20 cellular contexts compared by ENCODE assay signal in genomic region chr6:160132776-160133338, GRCh38. TPM values are rescaled to one million over a fixed set of nuclear protein-coding genes. Genes with fewer than 3 reads are reported as not detected.
A peak's percentile ranks its signal among the peaks of the same experiment; 100 is the strongest.
DNase-seq lines count a peak whose midpoint lies in the region; FAIRE-seq and TF ChIP-seq lines count a peak whose summit lies in the region.
"Had no signal": no experiment of that assay in that cellular context is flagged by ENCODE, and none has a peak within 500 bp of the region (broad histone marks: within the 10 kb centered on the region; RNA-seq: fewer than 3 reads in every experiment).

No MANE protein-coding gene starts in this region.

- no peak overlapping the region for H3K14ac ChIP-seq in H1 (ENCODE audit: insufficient read length)

- H3K4me3 ChIP-seq in H1 (ENCODE audit: extremely low read depth in 1 of 4, insufficient read depth in 2 of 4, low read depth in 3 of 4, low read length in 4 of 4) (0 out of 8 replicates have a peak overlapping the region, but pooled peaks of 1 of the 4 experiments have one; percentile 8), osteoblast (ENCODE audit: insufficient read depth, low read length) (no peak overlapping the region)
- H3K4me3 ChIP-seq: ovary, skin epidermis, vagina had no signal

- H3K23me2 ChIP-seq in H1 (ENCODE audit: low read depth, low read length), result no peaks in the 10 kb centered on the region

- no peak overlapping the region; the same call in none of the 2 replicates for H3K18ac ChIP-seq in H1 (ENCODE audit: extremely low read depth, low read length)

- intact Hi-C loops in activated CD4-positive, alpha-beta T cell treated with anti-CD3 and anti-CD28 coated beads, Interleukin-2, amount 10 ng/mL, durations not matched to agents 24 days and 14 days (cut with micrococcal nuclease), result no loop called here

- H3K27ac ChIP-seq in H1 (ENCODE audit: low read depth, low read length), result no peak overlapping the region
- peak overlapping the region; percentile 15 for H3K27ac ChIP-seq in osteoblast (ENCODE audit: low read depth, low read length)
- H3K27ac ChIP-seq: skin epidermis, vagina had no signal

- 0 out of 2 replicates have a peak overlapping the region, but pooled peaks have one; percentile 21 for H2BK20ac ChIP-seq in H1 (ENCODE audit: low read length)

- H3K9me3 Mint-ChIP-seq in activated CD4-positive, alpha-beta T cell treated with anti-CD3 and anti-CD28 coated beads, Interleukin-2, amount 10 ng/mL, durations not matched to agents 24 days and 14 days, result no peaks in the 10 kb centered on the region
- no peaks in the 10 kb centered on the region for H3K9me3 Mint-ChIP-seq in activated CD4-positive, alpha-beta T cell treated with anti-CD3 and anti-CD28 coated beads, Interleukin-2, amount 10 ng/mL, durations not matched to agents 7 days and 5 days
- H3K9me3 Mint-ChIP-seq: memory B cell had no signal

- no peak overlapping the region for H2BK5ac ChIP-seq in H1 (ENCODE audit: low read depth, low read length)

- TF ChIP-seq CTCF in H1 (IDR thresholded peaks at IDR 0.05; ENCODE audit: control extremely low read depth in 1 of 3, insufficient read depth in 1 of 3, low read depth in 1 of 3, low read length in 3 of 3) (no peak), osteoblast (IDR thresholded peaks at IDR 0.05; ENCODE audit: extremely low read depth, low read depth, low read length) (no peak)

- no peak overlapping the region for H4K8ac ChIP-seq in H1 (ENCODE audit: extremely low read depth, insufficient read depth, low read length)

- H4K20me1 ChIP-seq in H1 (replicated peaks in 1 of 2; ENCODE audit: control insufficient read depth in 1 of 2, insufficient read depth in 2 of 2, low read length in 2 of 2) (no peaks in the 10 kb centered on the region), osteoblast (ENCODE audit: insufficient read depth, low read length) (no peaks in the 10 kb centered on the region)

- H3K4me3 Mint-ChIP-seq in activated CD4-positive, alpha-beta T cell treated with anti-CD3 and anti-CD28 coated beads, Interleukin-2, amount 10 ng/mL, durations not matched to agents 24 days and 14 days, result no peak overlapping the region
- no peak overlapping the region for H3K4me3 Mint-ChIP-seq in activated CD4-positive, alpha-beta T cell treated with anti-CD3 and anti-CD28 coated beads, Interleukin-2, amount 10 ng/mL, durations not matched to agents 7 days and 5 days
- H3K4me3 Mint-ChIP-seq: memory B cell had no signal

- H3K23ac ChIP-seq in H1 (ENCODE audit: insufficient read length), result no peak overlapping the region

- H3K9me3 ChIP-seq in H1 (ENCODE audit: insufficient read depth in 2 of 2, low read depth in 1 of 2, low read length in 1 of 2) (no peaks in the 10 kb centered on the region), osteoblast (ENCODE audit: low read depth, low read length) (no peaks in the 10 kb centered on the region)
- H3K9me3 ChIP-seq: ovary, vagina had no signal

- no peak overlapping the region for H3K9ac ChIP-seq in H1 (replicated peaks in 1 of 4; ENCODE audit: extremely low read depth in 1 of 4, low read depth in 3 of 4, low read length in 3 of 4)

- no peaks in the 10 kb centered on the region for H3K27me3 Mint-ChIP-seq in activated CD4-positive, alpha-beta T cell treated with anti-CD3 and anti-CD28 coated beads, Interleukin-2, amount 10 ng/mL, durations not matched to agents 24 days and 14 days
- H3K27me3 Mint-ChIP-seq in activated CD4-positive, alpha-beta T cell treated with anti-CD3 and anti-CD28 coated beads, Interleukin-2, amount 10 ng/mL, durations not matched to agents 7 days and 5 days, result no peaks in the 10 kb centered on the region
- H3K27me3 Mint-ChIP-seq: memory B cell had no signal

- H2AFZ ChIP-seq in H1 (ENCODE audit: low read length) (no peak overlapping the region), osteoblast (ENCODE audit: low read length) (no peak overlapping the region)

- H3K4me1 ChIP-seq in H1 (replicated peaks in 1 of 4; ENCODE audit: control insufficient read depth in 3 of 4, insufficient read depth in 4 of 4, low read length in 3 of 4), result peaks cover 7 to 26% (median 13%) of the 10 kb centered on the region in 4 experiments
- peaks cover 7% of the 10 kb centered on the region for H3K4me1 ChIP-seq in osteoblast (ENCODE audit: insufficient read depth, low read length)
- H3K4me1 ChIP-seq: vagina had no signal

- H2BK12ac ChIP-seq in H1 (ENCODE audit: low read depth, low read length), result peak overlapping the region; percentile 68; the same call in 1 of the 2 replicates

- POLR2A ChIA-PET in activated CD4-positive, alpha-beta T cell treated with anti-CD3 and anti-CD28 coated beads, Interleukin-2, amount 10 ng/mL, durations not matched to agents 7 days and 5 days (lab: Charles Lee), result no interaction called here
- POLR2A ChIA-PET in H1 (lab: Charles Lee; ENCODE audit: partially characterized antibody), result no interaction called here

- CTCF ChIA-PET in activated CD4-positive, alpha-beta T cell treated with anti-CD3 and anti-CD28 coated beads, Interleukin-2, amount 10 ng/mL, durations not matched to agents 7 days and 5 days (lab: Charles Lee), result no interaction called here
- CTCF ChIA-PET in H1 (lab: Charles Lee; ENCODE audit: partially characterized antibody), result interaction anchor here (1.4 kb wide), 1 partner anchor 60 kb away, joined by 5 read pairs; no protein-coding TSS in a partner anchor

- no peak for TF ChIP-seq EP300 in H1 (IDR thresholded peaks at IDR 0.05; ENCODE audit: borderline replicate concordance in 1 of 2, low read depth in 2 of 2, low read length in 2 of 2)

- H2BK120ac ChIP-seq in H1 (replicated peaks; ENCODE audit: low read depth, low read length), result no peak overlapping the region

- no peak for TF ChIP-seq RAD21 in H1 (IDR thresholded peaks at IDR 0.05 in 1 of 2, conservative IDR thresholded peaks at IDR 0.05 in 1 of 2; ENCODE audit: low read depth in 2 of 2, low read length in 2 of 2)

- WGBS in H1 (ENCODE audit: extremely low coverage in 1 of 2, insufficient coverage in 1 of 2, insufficient read length in 1 of 2, insufficient replicate concordance in 2 of 2, low coverage in 1 of 2, low lambda C conversion rate in 2 of 2, missing lambda C conversion rate in 1 of 2), 2 experiments, result 71% methylated on average over 12 of the region's 12 CpGs; no CpG with 5 or more reads in 1 of the 2 experiments

- H3K79me2 ChIP-seq in H1 (ENCODE audit: control insufficient read depth in 1 of 2, insufficient read depth in 2 of 2, low read length in 2 of 2) (no peaks in the 10 kb centered on the region), osteoblast (ENCODE audit: insufficient read depth, low read length) (no peaks in the 10 kb centered on the region)

- H3K27me3 ChIP-seq in H1 (replicated peaks in 1 of 4; ENCODE audit: control insufficient read depth in 3 of 4, extremely low read depth in 1 of 4, insufficient read depth in 3 of 4, low read length in 3 of 4) (no peaks in the 10 kb centered on the region; a peak in 1 of 7 replicates), osteoblast (ENCODE audit: insufficient read depth, low read length) (no peaks in the 10 kb centered on the region)
- H3K27me3 ChIP-seq: ovary, vagina had no signal

- H3K4me2 ChIP-seq in H1 (ENCODE audit: insufficient read depth in 1 of 2, low read depth in 2 of 2, low read length in 2 of 2) (peak overlapping the region; percentile 1 to 35; a peak in 2 of 4 replicates), osteoblast (ENCODE audit: insufficient read depth, low read length) (no peak overlapping the region)

- H3K36me3 ChIP-seq in H1 (ENCODE audit: control insufficient read depth in 2 of 4, insufficient read depth in 4 of 4, low read length in 3 of 4) (no peaks in the 10 kb centered on the region), osteoblast (ENCODE audit: insufficient read depth, low read length) (no peaks in the 10 kb centered on the region)
- H3K36me3 ChIP-seq: ovary, vagina had no signal

- no peaks in the 10 kb centered on the region for H3K36me3 Mint-ChIP-seq in activated CD4-positive, alpha-beta T cell treated with anti-CD3 and anti-CD28 coated beads, Interleukin-2, amount 10 ng/mL, durations not matched to agents 24 days and 14 days (ENCODE audit: low read depth)
- no peaks in the 10 kb centered on the region for H3K36me3 Mint-ChIP-seq in activated CD4-positive, alpha-beta T cell treated with anti-CD3 and anti-CD28 coated beads, Interleukin-2, amount 10 ng/mL, durations not matched to agents 7 days and 5 days (ENCODE audit: low read depth)
- H3K36me3 Mint-ChIP-seq: memory B cell had no signal

- H3K27ac Mint-ChIP-seq in activated CD4-positive, alpha-beta T cell treated with anti-CD3 and anti-CD28 coated beads, Interleukin-2, amount 10 ng/mL, durations not matched to agents 24 days and 14 days, result peak overlapping the region; percentile 5
- H3K27ac Mint-ChIP-seq in activated CD4-positive, alpha-beta T cell treated with anti-CD3 and anti-CD28 coated beads, Interleukin-2, amount 10 ng/mL, durations not matched to agents 7 days and 5 days, result no peak overlapping the region
- H3K27ac Mint-ChIP-seq: memory B cell had no signal

- no peak for TF ChIP-seq POLR2A in H1 (IDR thresholded peaks at IDR 0.05; ENCODE audit: control extremely low read depth in 1 of 2, low read depth in 2 of 2, low read length in 2 of 2)

- H2AK5ac ChIP-seq in H1 (ENCODE audit: low read depth, low read length), result no peak overlapping the region

- peak overlapping the region; percentile 87 for H4K91ac ChIP-seq in H1 (replicated peaks; ENCODE audit: insufficient read length, low read length)

- H3K79me1 ChIP-seq in H1 (ENCODE audit: low read depth, low read length), result no peaks in the 10 kb centered on the region

- no peak overlapping the region for H3K4ac ChIP-seq in H1 (replicated peaks; ENCODE audit: insufficient read length, low read depth, low read length)

- no peak overlapping the region for H3K56ac ChIP-seq in H1 (replicated peaks; ENCODE audit: insufficient read length, low read depth, low read length)

- DNase-seq in activated CD4-positive, alpha-beta T cell treated with anti-CD3 and anti-CD28 coated beads, Interleukin-2, amount 10 ng/mL, durations not matched to agents 24 days and 14 days, result no peak
- DNase-seq in activated CD4-positive, alpha-beta T cell treated with anti-CD3 and anti-CD28 coated beads, Interleukin-2, amount 10 ng/mL, durations not matched to agents 7 days and 5 days, result no peak
- DNase-seq in M059J (ENCODE audit: low read depth), result peak; percentile 31
- DNase-seq in H1 (ENCODE audit: low read depth in 1 of 2, low spot score in 2 of 2), result no peak
- DNase-seq in osteoblast (ENCODE audit: insufficient read length, low spot score, missing footprints), result peak; percentile 98
- no peak for DNase-seq in NCI-H146 treated with DMSO at 0.1 percent for 48 hours (lab: John Stamatoyannopoulos, UW; ENCODE audit: unreplicated experiment)
- DNase-seq in activated effector memory CD4-positive, alpha-beta T cell treated with Interleukin-2 at 50 U/mL for 16 hours, result no peak
- DNase-seq in DMS153 treated with DMSO at 0.1 percent for 48 hours (lab: John Stamatoyannopoulos, UW; ENCODE audit: unreplicated experiment), result no peak
- DNase-seq: activated T-cell treated with anti-CD3 and anti-CD28 coated beads, Interleukin-2, amount 50 U/mL, for 48 hours; anterior cingulate cortex; KG1; NCI-H1694; NCI-H510A treated with DMSO at 0.1 percent for 48 hours; ovary; stimulated activated naive CD4-positive, alpha-beta T cell had no signal

- H2BK15ac ChIP-seq in H1 (ENCODE audit: low read length), result no peak overlapping the region

- H3K4me1 Mint-ChIP-seq in activated CD4-positive, alpha-beta T cell treated with anti-CD3 and anti-CD28 coated beads, Interleukin-2, amount 10 ng/mL, durations not matched to agents 24 days and 14 days, result peaks cover 9% of the 10 kb centered on the region
- H3K4me1 Mint-ChIP-seq in activated CD4-positive, alpha-beta T cell treated with anti-CD3 and anti-CD28 coated beads, Interleukin-2, amount 10 ng/mL, durations not matched to agents 7 days and 5 days, result peaks cover under 1% of the 10 kb centered on the region
- H3K4me1 Mint-ChIP-seq: memory B cell had no signal

- FAIRE-seq in H1 (lab: Jason Lieb, UNC), result no peak
- FAIRE-seq: A204.1, G401.6 had no signal

- H4K5ac ChIP-seq in H1 (ENCODE audit: insufficient read length, low read depth, low read length), result no peak overlapping the region

RNA-seq across cellular contexts. Expression of gene SLC22A1, which starts 11.2 kb away (rescaled TPM):
- total RNA-seq in activated CD4-positive, alpha-beta T cell treated with anti-CD3 and anti-CD28 coated beads, Interleukin-2, amount 10 ng/mL, durations not matched to agents 24 days and 14 days, result 2.2 and 3.1 TPM in 2 replicates
- under 1 TPM; 0.25 to 0.67 TPM for total RNA-seq in activated CD4-positive, alpha-beta T cell treated with anti-CD3 and anti-CD28 coated beads, Interleukin-2, amount 10 ng/mL, durations not matched to agents 7 days and 5 days
- 0.05 TPM in 1 of 2 replicates, not detected in the other for total RNA-seq in M059J (2014; rRNA removed; shearing (Covaris generic))
- total RNA-seq in H1 (2021; fragmentation: NEBNext Ultra II Directional; extraction: Animal tissue kit (Norgen Biotek cat#: 25700)), result 0.45 and 0.98 TPM in 2 replicates
- polyA plus RNA-seq in H1 (2011; rRNA removed), result 0.12 and 0.16 TPM in 2 replicates
- 0.30 TPM for polyA plus RNA-seq in H1 (2011; cell fraction: cytosol; rRNA removed)
- 0.74 TPM for polyA plus RNA-seq in H1 (2011; cell fraction: nucleus; rRNA removed)
- 0.15 to 1.3 TPM (median 0.21 TPM) in 4 replicates for polyA plus RNA-seq in H1 (2012, experiment 1 of 2)
- not detected for polyA plus RNA-seq in H1 (2012, experiment 2 of 2)
- polyA plus RNA-seq in H1 (2013, experiment 1 of 2), result 0.69 TPM
- 0.39 TPM for polyA plus RNA-seq in H1 (2013, experiment 2 of 2)
- 0.73 TPM in 1 of 2 replicates, not detected in the other for polyA minus RNA-seq in H1 (2011; rRNA and poly(A)+ RNA removed)
- not detected for polyA minus RNA-seq in H1 (2011; cell fraction: cytosol; rRNA and poly(A)+ RNA removed)
- 1.5 TPM for polyA minus RNA-seq in H1 (2011; cell fraction: nucleus; rRNA and poly(A)+ RNA removed)
- 0.72 and 1.2 TPM in 2 replicates for total RNA-seq in osteoblast

Comparison
In these comparisons a context has a peak if more than half of its experiments do, and no peak if none do; other contexts are left out.
1. DNase-seq: peak in M059J (single experiment) and osteoblast (single experiment); none in activated CD4-positive, alpha-beta T cell treated with anti-CD3 and anti-CD28 coated beads, Interleukin-2, amount 10 ng/mL, durations not matched to agents 24 days and 14 days (single experiment), activated CD4-positive, alpha-beta T cell treated with anti-CD3 and anti-CD28 coated beads, Interleukin-2, amount 10 ng/mL, durations not matched to agents 7 days and 5 days (single experiment), H1 (0 of 2), NCI-H146 treated with DMSO at 0.1 percent for 48 hours (single experiment), activated effector memory CD4-positive, alpha-beta T cell treated with Interleukin-2 at 50 U/mL for 16 hours (single experiment) and DMS153 treated with DMSO at 0.1 percent for 48 hours (single experiment).